Comparison of ENCODE assay signal across 9 cellular contexts in genomic region chr3:189304465-189305341, GRCh38.
DNase-seq lines count a peak whose midpoint lies in the region; ATAC-seq and TF ChIP-seq lines count a peak whose summit lies in the region.
"Had no signal": no experiment of that assay in that cellular context is flagged by ENCODE, and none has a peak within 500 bp of the region (broad histone marks: within the 10 kb centered on the region; RNA-seq: fewer than 3 reads in every experiment).

No MANE protein-coding gene starts in this region.

- H3K27me3 ChIP-seq in HUES48 (ENCODE audit: control insufficient read depth, insufficient read depth, low read length) (no peaks in the 10 kb centered on the region), SJCRH30 (no peaks in the 10 kb centered on the region)

- no peaks in the 10 kb centered on the region for H3K9me3 ChIP-seq in HUES48 (ENCODE audit: control insufficient read depth, insufficient read depth, low read length)
- H3K9me3 ChIP-seq in SJCRH30 (replicated peaks) = no peaks in the 10 kb centered on the region

- H3K9ac ChIP-seq in HUES48 (ENCODE audit: low read depth, low read length) = peak overlapping the region; percentile 58

- no peak for TF ChIP-seq CTCF in HFFc6 (IDR thresholded peaks at IDR 0.05)

- DNase-seq in AG20443 (ENCODE audit: low spot score) = peak; percentile 53
- DNase-seq in SJCRH30 = peak; percentile 6 to 30
- peak; percentile 35 for DNase-seq in foreskin melanocyte
- DNase-seq in ureter (ENCODE audit: low spot score) = peak; percentile 46
- DNase-seq in amniotic stem cell (lab: John Stamatoyannopoulos, UW) = no peak
- no peak for DNase-seq in HFFc6

- no peaks in the 10 kb centered on the region for H3K4me1 Mint-ChIP-seq in HFFc6 (ENCODE audit: low read depth)

- H3K4me3 Mint-ChIP-seq in HFFc6 = no peak overlapping the region
- H3K4me3 Mint-ChIP-seq: neural crest cell had no signal

- H3K27ac Mint-ChIP-seq in HFFc6 = no peak overlapping the region

- H3K27me3 Mint-ChIP-seq in HFFc6 (ENCODE audit: insufficient read depth) = no peaks in the 10 kb centered on the region; the same call in none of the 2 replicates

- no peak for ATAC-seq in HG03342 (IDR thresholded peaks at IDR 0.05; ENCODE audit: unreplicated experiment)

- no peaks in the 10 kb centered on the region for H3K36me3 Mint-ChIP-seq in HFFc6 (ENCODE audit: low read depth)

- H3K36me3 ChIP-seq in HUES48 (ENCODE audit: control insufficient read depth, insufficient read depth, low read length) (no peaks in the 10 kb centered on the region), SJCRH30 (no peaks in the 10 kb centered on the region)

- H3K4me3 ChIP-seq in HUES48 (ENCODE audit: low read depth, low read length) (no peak overlapping the region), SJCRH30 (no peak overlapping the region)

- H3K27ac ChIP-seq in HUES48 (ENCODE audit: low read depth, low read length) (peak overlapping the region; percentile 85), SJCRH30 (no peak overlapping the region)

- peaks cover 32% of the 10 kb centered on the region for H3K4me1 ChIP-seq in HUES48 (ENCODE audit: control insufficient read depth, insufficient read depth, low read length)
- H3K4me1 ChIP-seq in SJCRH30 = peaks cover 19% of the 10 kb centered on the region

- peaks cover 13% of the 10 kb centered on the region; the same call in 1 of the 2 replicates for H3K9me3 Mint-ChIP-seq in HFFc6

Comparison
In these comparisons a context has a peak if more than half of its experiments do, and no peak if none do; other contexts are left out.
1. DNase-seq: peak in AG20443 (single experiment), SJCRH30 (2 of 2), foreskin melanocyte (single experiment) and ureter (single experiment); none in amniotic stem cell (single experiment) and HFFc6 (single experiment).